In genomic region chr2:196639180-196640030, GRCh38 we compare ENCODE assay signal across 8 cellular contexts. TPM values are rescaled to one million over a fixed set of nuclear protein-coding genes. Genes with fewer than 3 reads are reported as not detected.
DNase-seq lines count a peak whose midpoint lies in the region; ATAC-seq and TF ChIP-seq lines count a peak whose summit lies in the region.

CCDC150 (plus strand) TSS chr2:196639715; CDS start chr2:196639767, 52 bp downstream.

- no peak for TF ChIP-seq CTCF in GM10248 (IDR thresholded peaks at IDR 0.05; ENCODE audit: control extremely low read depth, extremely low read depth, low read depth, missing control alignments)
- TF ChIP-seq CTCF in testis (IDR thresholded peaks at IDR 0.05) = no peak

- peak within 1 kb of the TSS; percentile 86 for H3K9ac ChIP-seq in SK-N-MC (ENCODE audit: insufficient read length)

- H3K36me3 ChIP-seq in SK-N-MC (ENCODE audit: insufficient read depth, low read length) (0 out of 2 replicates have a peak, but pooled peaks cover 2% of the 10 kb centered on the region), testis (ENCODE audit: low read depth, missing control alignments) (no peaks in the 10 kb centered on the region)

- CTCF ChIA-PET in GM10248 (lab: Yijun Ruan, JAX) = interaction anchor here (1.2 to 1.8 kb wide), 7 partner anchors 12 to 561 kb away, joined by 3 to 5 read pairs (median 4); no protein-coding TSS in a partner anchor

- TF ChIP-seq POLR2A in testis (IDR thresholded peaks at IDR 0.05) = no peak

- no peaks in the 10 kb centered on the region for H3K27me3 ChIP-seq in testis

- ATAC-seq in HG02571 (IDR thresholded peaks at IDR 0.05; ENCODE audit: unreplicated experiment) = peak; percentile 100

- H3K4me3 ChIP-seq in SK-N-MC = peak within 1 kb of the TSS; percentile 96
- H3K4me3 ChIP-seq in testis = peak within 1 kb of the TSS; percentile 53 to 74

- POLR2A ChIA-PET in GM10248 (lab: Yijun Ruan, JAX) = no interaction called here

- H3K9me3 ChIP-seq in SK-N-MC (ENCODE audit: low read depth, low read length) (no peaks in the 10 kb centered on the region), testis (no peaks in the 10 kb centered on the region)

- 2 to 9% methylated on average over 19 to 52 of the region's 53 CpGs for WGBS in testis, 2 donors

- DNase-seq in GM10248 (ENCODE audit: extremely low spot score) (peak; percentile 98), NAMALWA (ENCODE audit: low spot score) (peak; percentile 97), SK-N-MC (ENCODE audit: low read depth, low spot score) (peak; percentile 68), glomerular endothelial cell (ENCODE audit: extremely low read depth, low read depth, low spot score) (peak; percentile 50), occipital lobe (lab: John Stamatoyannopoulos, UW) (peak; percentile 92), testis (peak; percentile 97)
- DNase-seq in activated naive CD4-positive, alpha-beta T cell treated with anti-CD3 and anti-CD28 coated beads, Interleukin-2, amount 50 U/mL, for 16 hours = peak; percentile 95

- H3K27ac ChIP-seq in SK-N-MC (no peak within 1 kb of the TSS), testis (peak within 1 kb of the TSS; percentile 23 to 54)

- intact Hi-C loops in testis (cut with DNase I; ENCODE audit: low total_unique reads) = no loop called here

- H3K4me1 ChIP-seq in testis = peaks cover 3% of the 10 kb centered on the region

RNA-seq across cellular contexts. Expression of gene CCDC150, which starts in this region (rescaled TPM):
- total RNA-seq in glomerular endothelial cell (1.6 and 3.8 TPM in 2 replicates), occipital lobe (3.9 TPM), testis (10 to 100 TPM; 31.7 to 52.0 TPM)
- 22.7 TPM for polyA plus RNA-seq in testis (ENCODE audit: insufficient read depth, low read depth, low replicate concordance)
